In the genomic region with DNA sequence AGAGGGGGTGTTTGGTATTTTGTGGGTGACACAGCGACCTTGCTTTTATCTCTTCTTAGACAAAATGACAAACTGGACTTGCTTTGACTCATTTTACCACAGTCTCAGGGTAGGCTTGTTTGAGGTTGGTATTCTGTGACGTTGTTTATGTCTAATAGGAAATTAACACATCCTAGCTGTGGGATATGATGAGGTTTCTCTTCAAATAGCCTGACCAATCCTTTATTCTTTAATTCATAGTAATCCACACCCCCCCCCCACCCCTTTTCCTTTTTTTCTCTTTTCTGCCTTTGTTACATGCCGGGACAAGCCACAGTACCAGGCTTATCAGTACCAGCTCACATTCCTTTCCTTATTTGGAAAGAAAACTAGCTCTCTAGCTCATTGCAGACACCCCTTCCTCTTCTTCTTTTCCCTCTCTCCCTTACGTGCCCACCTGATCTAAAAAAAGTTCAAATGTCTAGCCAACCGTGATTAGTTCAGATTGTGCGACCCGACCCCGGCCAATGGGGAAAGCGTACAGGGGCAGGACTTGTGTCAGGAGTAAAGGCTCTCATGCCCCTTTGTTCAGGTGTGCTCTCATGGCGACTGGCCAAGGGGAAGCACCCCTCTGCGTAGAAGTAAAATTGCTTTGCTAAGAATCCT, we compare ENCODE assay signal across 1 cellular context.
TF ChIP-seq lines count a peak whose summit lies in the region.

No MANE protein-coding gene starts in this region.

TF ChIP-seq in endothelial cell of umbilical vein, 7 proteins besides CTCF, POLR2A, EP300 and RAD21:
- TF ChIP-seq EZH2 (IDR thresholded peaks at IDR 0.05; ENCODE audit: borderline replicate concordance, low read depth, low read length, severe bottlenecking) = no peak
- no peak for TF ChIP-seq JUN (IDR thresholded peaks at IDR 0.05; ENCODE audit: borderline replicate concordance, insufficient read depth, insufficient read length, low read depth)
- no peak for TF ChIP-seq POLR2AphosphoS5 (IDR thresholded peaks at IDR 0.05; ENCODE audit: insufficient read depth, low read depth, low read length)
- TF ChIP-seq MYC (IDR thresholded peaks at IDR 0.05; ENCODE audit: low read depth, low read length) = no peak
- TF ChIP-seq FOS (IDR thresholded peaks at IDR 0.05; ENCODE audit: borderline replicate concordance, insufficient read depth, low read length) = no peak
- TF ChIP-seq GATA2 (IDR thresholded peaks at IDR 0.05; ENCODE audit: insufficient read depth, insufficient read length, low read depth, low read length) = no peak
- TF ChIP-seq, protein P1, sequence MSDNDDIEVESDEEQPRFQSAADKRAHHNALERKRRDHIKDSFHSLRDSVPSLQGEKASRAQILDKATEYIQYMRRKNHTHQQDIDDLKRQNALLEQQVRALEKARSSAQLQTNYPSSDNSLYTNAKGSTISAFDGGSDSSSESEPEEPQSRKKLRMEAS (IDR thresholded peaks at IDR 0.05; ENCODE audit: insufficient read depth, insufficient read length) = no peak
